9 cellular contexts compared by ENCODE assay signal in genomic region chr1:20634065-20634593, GRCh38. TPM values are rescaled to one million over a fixed set of nuclear protein-coding genes. Genes with fewer than 3 reads are reported as not detected.
DNase-seq lines count a peak whose midpoint lies in the region; ATAC-seq and TF ChIP-seq lines count a peak whose summit lies in the region.
"Had no signal": no experiment of that assay in that cellular context is flagged by ENCODE, and none has a peak within 500 bp of the region (broad histone marks: within the 10 kb centered on the region; RNA-seq: fewer than 3 reads in every experiment).

No MANE protein-coding gene starts in this region.

- H3K36me3 Mint-ChIP-seq in Caco-2 (ENCODE audit: insufficient read depth, unreplicated experiment): no peaks in the 10 kb centered on the region

- H3K79me2 ChIP-seq in Loucy (ENCODE audit: insufficient read depth, low read length): no peaks in the 10 kb centered on the region

- H3K27me3 ChIP-seq in Caco-2 (replicated peaks; ENCODE audit: control insufficient read depth, insufficient read depth, low read length) (no peaks in the 10 kb centered on the region), Loucy (ENCODE audit: insufficient read depth, low read length, poor library complexity, severe bottlenecking) (no peaks in the 10 kb centered on the region), brain microvascular endothelial cell (replicated peaks) (no peaks in the 10 kb centered on the region), mononuclear cell (ENCODE audit: insufficient read depth, low read length) (no peaks in the 10 kb centered on the region)

- H3K9me2 ChIP-seq in Loucy (replicated peaks; ENCODE audit: low read depth, low read length): no peaks in the 10 kb centered on the region

- TSS peak; percentile 70 for BruUV-seq in Caco-2 (replicated peaks; lab: Mats Ljungman, UMichigan)

- no peak overlapping the region for H3K27ac Mint-ChIP-seq in Caco-2 (ENCODE audit: unreplicated experiment)

- H2AFZ ChIP-seq in Loucy (ENCODE audit: low read length): peak overlapping the region; percentile 95

- H3K4me1 Mint-ChIP-seq in Caco-2 (ENCODE audit: low read depth, unreplicated experiment): peaks cover 9% of the 10 kb centered on the region

- no peak for TF ChIP-seq CTCF in Caco-2 (IDR thresholded peaks at IDR 0.05; ENCODE audit: insufficient read depth in 1 of 2, low read depth in 1 of 2, low read length in 1 of 2, severe bottlenecking in 1 of 2, unreplicated experiment in 1 of 2)
- TF ChIP-seq CTCF in Loucy (conservative IDR thresholded peaks at IDR 0.05; ENCODE audit: low read length): no peak
- TF ChIP-seq CTCF in brain microvascular endothelial cell (IDR thresholded peaks at IDR 0.05; ENCODE audit: low read depth, low read length, missing control alignments): no peak

- H3K36me3 ChIP-seq in Caco-2 (ENCODE audit: control insufficient read depth, insufficient read depth, low read length): no peaks in the 10 kb centered on the region
- no peaks in the 10 kb centered on the region for H3K36me3 ChIP-seq in Loucy (ENCODE audit: insufficient read depth, low read length)
- peaks cover 11% of the 10 kb centered on the region for H3K36me3 ChIP-seq in brain microvascular endothelial cell (replicated peaks)

- H3K4me3 ChIP-seq in Caco-2 (ENCODE audit: low read depth, low read length): peak overlapping the region; percentile 72
- H3K4me3 ChIP-seq in Loucy (ENCODE audit: low read length, poor library complexity, severe bottlenecking): peak overlapping the region; percentile 87
- peak overlapping the region; percentile 72 for H3K4me3 ChIP-seq in brain microvascular endothelial cell (ENCODE audit: low read depth, low read length)
- H3K4me3 ChIP-seq in mononuclear cell (ENCODE audit: low read length): peak overlapping the region; percentile 85

- CTCF ChIA-PET in Caco-2 (lab: Charles Lee): interaction anchor here (0.5 to 3.8 kb wide), 12 partner anchors 12 to 111 kb away, joined by 3 to 41 read pairs (median 5); partner anchors contain the start of genes CDA and DDOST

- no peak overlapping the region for H3K27ac ChIP-seq in brain microvascular endothelial cell

- intact Hi-C loops in Caco-2 (cut with micrococcal nuclease; ENCODE audit: unreplicated experiment): loop anchor here (1.0 to 5.0 kb wide), 2 partner anchors 97 to 112 kb away; no protein-coding TSS in a partner anchor

- peak overlapping the region; percentile 90 for H3K4me2 ChIP-seq in Loucy (ENCODE audit: low read depth, low read length, poor library complexity, severe bottlenecking)

- H3K9me3 ChIP-seq in Caco-2 (no peaks in the 10 kb centered on the region), Loucy (ENCODE audit: insufficient read depth, low read depth, low read length) (no peaks in the 10 kb centered on the region), mononuclear cell (ENCODE audit: low read depth, low read length) (no peaks in the 10 kb centered on the region)

- no peaks in the 10 kb centered on the region for H4K20me1 ChIP-seq in Loucy (ENCODE audit: insufficient read depth, low read length, poor library complexity, severe bottlenecking)

- peaks cover 20% of the 10 kb centered on the region for H3K4me1 ChIP-seq in Caco-2
- H3K4me1 ChIP-seq in Loucy (ENCODE audit: insufficient read depth, low read length, poor library complexity, severe bottlenecking): no peaks in the 10 kb centered on the region
- peaks cover 19% of the 10 kb centered on the region for H3K4me1 ChIP-seq in mononuclear cell (ENCODE audit: insufficient read depth, low read length)

- no peaks in the 10 kb centered on the region for H3K9me3 Mint-ChIP-seq in Caco-2 (ENCODE audit: unreplicated experiment)

- peak overlapping the region; percentile 83 for H3K4me3 Mint-ChIP-seq in Caco-2 (ENCODE audit: unreplicated experiment)

- H3K27me3 Mint-ChIP-seq in Caco-2 (ENCODE audit: insufficient read depth, unreplicated experiment): no peaks in the 10 kb centered on the region

- no peaks in the 10 kb centered on the region for H3F3A ChIP-seq in Loucy (ENCODE audit: low read depth)

- POLR2A ChIA-PET in Caco-2 (lab: Charles Lee): interaction anchor here (0.6 kb wide), 1 partner anchor 44 kb away, joined by 3 read pairs; no protein-coding TSS in a partner anchor

- in situ Hi-C loops in brain microvascular endothelial cell (cut with HindIII; ENCODE audit: low pct_ligation_motif_present, low sequenced_read_pairs): no loop called here

- no peak for ATAC-seq in GM18517 (IDR thresholded peaks at IDR 0.05; ENCODE audit: unreplicated experiment)
- ATAC-seq in HG02852 (IDR thresholded peaks at IDR 0.05; ENCODE audit: unreplicated experiment): no peak
- ATAC-seq in HG02970 (IDR thresholded peaks at IDR 0.05; ENCODE audit: low FRiP score, unreplicated experiment): no peak

- DNase-seq in Caco-2 (no peak), brain microvascular endothelial cell (no peak), C1 segment of cervical spinal cord (lab: John Stamatoyannopoulos, UW) (no peak)

- peak overlapping the region; percentile 73 for H3K9ac ChIP-seq in Loucy (ENCODE audit: low read depth, low read length, poor library complexity, severe bottlenecking)

RNA-seq across cellular contexts. Expression of gene PINK1, which starts 0.9 kb away (rescaled TPM):
- total RNA-seq in Caco-2 (2022) (18.4 and 23.2 TPM in 2 replicates), mononuclear cell (10.0 TPM)

RNA-seq across cellular contexts. Expression of gene DDOST, which starts 27.0 kb away (rescaled TPM):
- 332 and 339 TPM in 2 replicates for total RNA-seq in Caco-2 (2022)
- 120 TPM for total RNA-seq in mononuclear cell

RNA-seq across cellular contexts. Expression of gene CDA, which starts 45.2 kb away (rescaled TPM):
- 0.95 TPM in 1 of 2 replicates, not detected in the other for total RNA-seq in Caco-2 (2022)
- total RNA-seq in mononuclear cell: 7.5 TPM
- total RNA-seq: T-helper 1 cell treated with Interleukin-12 subunit alpha and Interleukin-12 subunit beta and Interleukin-4 antibody, amounts not matched to agents 30 ng/mL and 1 ng/mL, for 36 hours had no signal
